19 cellular contexts compared by ENCODE assay signal in the genomic region with DNA sequence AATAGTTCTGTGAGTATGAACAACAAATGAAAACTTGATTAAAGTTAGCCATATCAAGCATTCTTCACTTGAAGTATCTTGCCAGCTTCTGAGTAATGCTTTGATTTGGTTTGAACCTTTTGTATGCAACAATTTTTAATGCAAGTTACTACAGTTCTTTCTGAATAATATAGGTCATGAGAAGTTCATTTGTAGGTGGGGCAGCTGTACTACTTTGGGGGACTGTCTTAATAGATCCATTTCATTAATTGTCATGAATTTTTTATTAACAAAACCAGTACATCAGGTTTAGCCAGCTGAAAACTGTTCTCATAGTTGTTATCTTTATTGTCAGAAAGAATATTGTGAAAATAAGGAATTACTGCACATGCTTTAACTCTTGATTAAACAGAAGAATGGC.
"Had no signal": no experiment of that assay in that cellular context is flagged by ENCODE, and none has a peak within 500 bp of the region (broad histone marks: within the 10 kb centered on the region; RNA-seq: fewer than 3 reads in every experiment).

No MANE protein-coding gene starts in this region.

- H3K27me3 ChIP-seq: colonic mucosa, gastroesophageal sphincter, spleen, transverse colon had no signal

- FAIRE-seq: kidney had no signal

- H3K4me3 ChIP-seq: colonic mucosa, gastroesophageal sphincter, lung, spleen, thoracic aorta, transverse colon had no signal

- H3K27ac ChIP-seq: colonic mucosa, gastroesophageal sphincter, spleen, thoracic aorta, transverse colon had no signal

- DNase-seq: colonic mucosa; dermis blood vessel endothelial cell; foreskin fibroblast; glutamatergic neuron; kidney; left cardiac atrium; left ventricle myocardium superior; mesendoderm; naive thymus-derived CD4-positive, alpha-beta T cell; nephron progenitor cell; spleen; stimulated activated CD4-positive, alpha-beta T cell treated with anti-CD3 and anti-CD28 coated beads, Interleukin-2, amount 100 ng/mL, for 24 hours; stimulated activated CD4-positive, alpha-beta T cell treated with anti-CD3 and anti-CD28 coated beads, Interleukin-4, amount 100 ng/mL, for 4 hours; stimulated activated naive B cell treated with anti-CD40 and anti-IgM and Interleukin-4, amounts not matched to agents 10 μg/mL and 1 μg/mL and 100 μg/mL, for 72 hours; stimulated activated naive CD8-positive, alpha-beta T cell treated with anti-CD3 and anti-CD28 coated beads, Interleukin-15, amount 100 ng/mL, for 72 hours; transverse colon had no signal

- H3K36me3 ChIP-seq: colonic mucosa, gastroesophageal sphincter, spleen, thoracic aorta, transverse colon had no signal

- H3K4me1 ChIP-seq: colonic mucosa, gastroesophageal sphincter, spleen, transverse colon had no signal

- H3K9me3 ChIP-seq: colonic mucosa, gastroesophageal sphincter, thoracic aorta, transverse colon had no signal
